18 cellular contexts compared by ENCODE assay signal in genomic region chr20:39568090-39568489, GRCh38.
A peak's percentile ranks its signal among the peaks of the same experiment; 100 is the strongest.
DNase-seq lines count a peak whose midpoint lies in the region; ATAC-seq and TF ChIP-seq lines count a peak whose summit lies in the region.
"Had no signal": no experiment of that assay in that cellular context is flagged by ENCODE, and none has a peak within 500 bp of the region (broad histone marks: within the 10 kb centered on the region; RNA-seq: fewer than 3 reads in every experiment).

No MANE protein-coding gene starts in this region.

- TF ChIP-seq CTCF in upper lobe of left lung (IDR thresholded peaks at IDR 0.05) (no peak), natural killer cell (IDR thresholded peaks at IDR 0.05) (no peak)

- peaks cover 0 to 3% (median 0%) of the 10 kb centered on the region in 4 donors for H3K9me3 ChIP-seq in upper lobe of left lung
- H3K9me3 ChIP-seq: pancreas, SJSA1 had no signal

- no peaks in the 10 kb centered on the region for H3K4me1 Mint-ChIP-seq in activated CD8-positive, alpha-beta memory T cell treated with anti-CD3 and anti-CD28 coated beads, Interleukin-2, amount 10 ng/mL, durations not matched to agents 7 days and 5 days
- H3K4me1 Mint-ChIP-seq in natural killer cell = no peaks in the 10 kb centered on the region

- in situ Hi-C loops in SK-MEL-5 (cut with HindIII; ENCODE audit: low pct_unique_long_range_greater_than_20kb, low sequenced_read_pairs) = no loop called here

- no peaks in the 10 kb centered on the region for H3K36me3 Mint-ChIP-seq in activated CD8-positive, alpha-beta memory T cell treated with anti-CD3 and anti-CD28 coated beads, Interleukin-2, amount 10 ng/mL, durations not matched to agents 7 days and 5 days
- H3K36me3 Mint-ChIP-seq in natural killer cell = no peaks in the 10 kb centered on the region

- no peaks in the 10 kb centered on the region for H3K27me3 Mint-ChIP-seq in activated CD8-positive, alpha-beta memory T cell treated with anti-CD3 and anti-CD28 coated beads, Interleukin-2, amount 10 ng/mL, durations not matched to agents 7 days and 5 days
- H3K27me3 Mint-ChIP-seq in natural killer cell (ENCODE audit: low read depth in 2 of 2) = no peaks in the 10 kb centered on the region

- peak; percentile 52 for DNase-seq in SK-MEL-5 (ENCODE audit: low read depth, low spot score)
- no peak for DNase-seq in upper lobe of left lung
- no peak for DNase-seq in activated CD8-positive, alpha-beta memory T cell treated with anti-CD3 and anti-CD28 coated beads, Interleukin-2, amount 10 ng/mL, durations not matched to agents 7 days and 5 days
- no peak for DNase-seq in natural killer cell
- DNase-seq: activated CD8-positive, alpha-beta T cell treated with anti-CD3 and anti-CD28 coated beads, Interleukin-2, amount 10 ng/mL, durations not matched to agents 7 days and 5 days; activated effector memory CD4-positive, alpha-beta T cell treated with Interleukin-2 at 50 U/mL for 16 hours; GF-D8; GOT3; kidney glomerular epithelial cell; MV-4-11; NCI-H2227 treated with DMSO at 0.1 percent for 48 hours; pancreas had no signal

- ATAC-seq in GM18502 (IDR thresholded peaks at IDR 0.05; ENCODE audit: poor library complexity, unreplicated experiment) (peak; percentile 73), GM19397 (IDR thresholded peaks at IDR 0.05; ENCODE audit: unreplicated experiment) (peak; percentile 74), HG02884 (IDR thresholded peaks at IDR 0.05; ENCODE audit: unreplicated experiment) (peak; percentile 62), upper lobe of left lung (ENCODE audit: low FRiP score in 2 of 2) (no peak), HG03159 (IDR thresholded peaks at IDR 0.05; ENCODE audit: unreplicated experiment) (no peak), natural killer cell (no peak)
- ATAC-seq in activated CD8-positive, alpha-beta memory T cell treated with anti-CD3 and anti-CD28 coated beads, Interleukin-2, amount 10 ng/mL, durations not matched to agents 7 days and 5 days = no peak
- ATAC-seq: activated CD8-positive, alpha-beta T cell treated with anti-CD3 and anti-CD28 coated beads, Interleukin-2, amount 10 ng/mL, durations not matched to agents 7 days and 5 days; pancreas had no signal

- H3K36me3 ChIP-seq in upper lobe of left lung = no peaks in the 10 kb centered on the region
- H3K36me3 ChIP-seq: pancreas, SJSA1 had no signal

- H3K4me3 ChIP-seq in upper lobe of left lung = no peak overlapping the region
- H3K4me3 ChIP-seq: coronary artery, pancreas, SJSA1 had no signal

- CTCF ChIA-PET in activated CD8-positive, alpha-beta memory T cell treated with anti-CD3 and anti-CD28 coated beads, Interleukin-2, amount 10 ng/mL, durations not matched to agents 7 days and 5 days (lab: Charles Lee) = no interaction called here

- H3K9me3 Mint-ChIP-seq in activated CD8-positive, alpha-beta memory T cell treated with anti-CD3 and anti-CD28 coated beads, Interleukin-2, amount 10 ng/mL, durations not matched to agents 7 days and 5 days (ENCODE audit: low read depth) = no peaks in the 10 kb centered on the region
- H3K9me3 Mint-ChIP-seq in natural killer cell = no peaks in the 10 kb centered on the region

- no peaks in the 10 kb centered on the region for H3K4me1 ChIP-seq in upper lobe of left lung
- H3K4me1 ChIP-seq: pancreas, SJSA1 had no signal

- no peak overlapping the region for H3K27ac Mint-ChIP-seq in activated CD8-positive, alpha-beta memory T cell treated with anti-CD3 and anti-CD28 coated beads, Interleukin-2, amount 10 ng/mL, durations not matched to agents 7 days and 5 days
- no peak overlapping the region for H3K27ac Mint-ChIP-seq in natural killer cell
- H3K27ac Mint-ChIP-seq: activated CD8-positive, alpha-beta T cell treated with anti-CD3 and anti-CD28 coated beads, Interleukin-2, amount 10 ng/mL, durations not matched to agents 7 days and 5 days had no signal

- 53 to 72% methylated on average over 1 of the region's 1 CpG for WGBS in upper lobe of left lung, 2 donors

- intact Hi-C loops in natural killer cell (cut with micrococcal nuclease) = no loop called here

- no peak for TF ChIP-seq POLR2A in upper lobe of left lung (IDR thresholded peaks at IDR 0.05)

- H3K4me3 Mint-ChIP-seq in activated CD8-positive, alpha-beta memory T cell treated with anti-CD3 and anti-CD28 coated beads, Interleukin-2, amount 10 ng/mL, durations not matched to agents 7 days and 5 days = no peak overlapping the region
- H3K4me3 Mint-ChIP-seq in natural killer cell = no peak overlapping the region
- H3K4me3 Mint-ChIP-seq: activated CD8-positive, alpha-beta T cell treated with anti-CD3 and anti-CD28 coated beads, Interleukin-2, amount 10 ng/mL, durations not matched to agents 7 days and 5 days had no signal

- H3K27ac ChIP-seq in upper lobe of left lung = no peak overlapping the region
- H3K27ac ChIP-seq: coronary artery, pancreas, SJSA1 had no signal

- no peaks in the 10 kb centered on the region for H3K27me3 ChIP-seq in upper lobe of left lung
- H3K27me3 ChIP-seq: pancreas, SJSA1 had no signal

- no peak for TF ChIP-seq EP300 in upper lobe of left lung (IDR thresholded peaks at IDR 0.05)

Comparison
In these comparisons a context has a peak if more than half of its experiments do, and no peak if none do; other contexts are left out.
1. ATAC-seq: peak in GM18502 (single experiment), GM19397 (single experiment) and HG02884 (single experiment); none in upper lobe of left lung (0 of 2), activated CD8-positive, alpha-beta memory T cell treated with anti-CD3 and anti-CD28 coated beads, Interleukin-2, amount 10 ng/mL, durations not matched to agents 7 days and 5 days (single experiment), HG03159 (single experiment) and natural killer cell (0 of 3).